Comparison of ENCODE assay signal across 21 cellular contexts in genomic region chr7:80593869-80594587, GRCh38. TPM values are rescaled to one million over a fixed set of nuclear protein-coding genes. Genes with fewer than 3 reads are reported as not detected.
DNase-seq lines count a peak whose midpoint lies in the region; ATAC-seq and TF ChIP-seq lines count a peak whose summit lies in the region.
"Had no signal": no experiment of that assay in that cellular context is flagged by ENCODE, and none has a peak within 500 bp of the region (broad histone marks: within the 10 kb centered on the region; RNA-seq: fewer than 3 reads in every experiment).

No MANE protein-coding gene starts in this region.

- no peaks in the 10 kb centered on the region for H3K79me2 ChIP-seq in fibroblast of lung (ENCODE audit: control insufficient read depth, insufficient read depth, low read length)

- CTCF ChIA-PET in MCF 10A (lab: Yijun Ruan, JAX): interaction anchor here (0.8 to 1.1 kb wide), 2 partner anchors 12 to 65 kb away, joined by 3 read pairs; no protein-coding TSS in a partner anchor
- CTCF ChIA-PET in activated CD4-positive, alpha-beta T cell treated with anti-CD3 and anti-CD28 coated beads, Interleukin-2, amount 10 ng/mL, durations not matched to agents 7 days and 5 days (lab: Charles Lee): no interaction called here

- no peak for TF ChIP-seq CTCF in MCF 10A (IDR thresholded peaks at IDR 0.05; ENCODE audit: unreplicated experiment)
- no peak for TF ChIP-seq CTCF in breast epithelium (IDR thresholded peaks at IDR 0.05)
- no peak for TF ChIP-seq CTCF in fibroblast of lung (conservative IDR thresholded peaks at IDR 0.05 in 1 of 2, IDR thresholded peaks at IDR 0.05 in 1 of 2; ENCODE audit: low read depth in 1 of 2, low read length in 2 of 2)
- TF ChIP-seq CTCF in lower lobe of right lung (IDR thresholded peaks at IDR 0.05): no peak
- no peak for TF ChIP-seq CTCF in upper lobe of left lung (IDR thresholded peaks at IDR 0.05)

- no peak overlapping the region for H3K9ac ChIP-seq in fibroblast of lung (ENCODE audit: insufficient read depth, low read length)
- H3K9ac ChIP-seq: BLaER1, neural progenitor cell had no signal

- no peaks in the 10 kb centered on the region for H3K36me3 Mint-ChIP-seq in MCF 10A (ENCODE audit: insufficient read depth, unreplicated experiment)
- no peaks in the 10 kb centered on the region for H3K36me3 Mint-ChIP-seq in activated CD4-positive, alpha-beta T cell treated with anti-CD3 and anti-CD28 coated beads, Interleukin-2, amount 10 ng/mL, durations not matched to agents 7 days and 5 days (ENCODE audit: low read depth)
- H3K36me3 Mint-ChIP-seq: neural progenitor cell had no signal

- WGBS in upper lobe of left lung, 2 donors: 60 to 61% methylated on average over 7 of the region's 7 CpGs

- no peak for TF ChIP-seq POLR2A in breast epithelium (IDR thresholded peaks at IDR 0.05)
- TF ChIP-seq POLR2A in upper lobe of left lung (IDR thresholded peaks at IDR 0.05): no peak

- POLR2A ChIA-PET in MCF 10A (lab: Yijun Ruan, JAX): interaction anchor here (0.6 to 1.0 kb wide), 2 partner anchors 10 to 290 kb away, joined by 4 to 7 read pairs; no protein-coding TSS in a partner anchor
- POLR2A ChIA-PET in activated CD4-positive, alpha-beta T cell treated with anti-CD3 and anti-CD28 coated beads, Interleukin-2, amount 10 ng/mL, durations not matched to agents 7 days and 5 days (lab: Charles Lee): no interaction called here

- BruUV-seq in MCF 10A (replicated peaks; lab: Mats Ljungman, UMichigan): no TSS peak

- H3K4me1 Mint-ChIP-seq in MCF 10A (ENCODE audit: insufficient read depth, unreplicated experiment): peaks cover 6% of the 10 kb centered on the region
- no peaks in the 10 kb centered on the region for H3K4me1 Mint-ChIP-seq in activated CD4-positive, alpha-beta T cell treated with anti-CD3 and anti-CD28 coated beads, Interleukin-2, amount 10 ng/mL, durations not matched to agents 7 days and 5 days
- H3K4me1 Mint-ChIP-seq: activated CD4-positive, alpha-beta T cell treated with anti-CD3 and anti-CD28 coated beads for 36 hours; neural progenitor cell; stimulated activated naive CD8-positive, alpha-beta T cell treated with anti-CD3 and anti-CD28 coated beads, Interleukin-15, amount 100 ng/mL, for 72 hours had no signal

- ATAC-seq in lower lobe of right lung (peak; percentile 85 to 91), upper lobe of left lung (ENCODE audit: low FRiP score in 2 of 2) (peak in 1 of 2 donors; percentile 21)
- ATAC-seq: activated CD4-positive, alpha-beta T cell treated with anti-CD3 and anti-CD28 coated beads for 36 hours; foreskin keratinocyte; mucosa of descending colon; stimulated activated naive CD8-positive, alpha-beta T cell treated with anti-CD3 and anti-CD28 coated beads, Interleukin-15, amount 100 ng/mL, for 72 hours had no signal

- no peaks in the 10 kb centered on the region for H3K27me3 ChIP-seq in breast epithelium
- no peaks in the 10 kb centered on the region for H3K27me3 ChIP-seq in fibroblast of lung (ENCODE audit: control insufficient read depth, insufficient read depth, low read length)
- no peaks in the 10 kb centered on the region for H3K27me3 ChIP-seq in lower lobe of right lung (ENCODE audit: low read depth)
- no peaks in the 10 kb centered on the region for H3K27me3 ChIP-seq in upper lobe of left lung
- H3K27me3 ChIP-seq: BLaER1, foreskin keratinocyte, neural progenitor cell had no signal

- no peak overlapping the region for H3K4me2 ChIP-seq in fibroblast of lung (ENCODE audit: extremely low read depth, insufficient read depth, low read length)
- H3K4me2 ChIP-seq: BLaER1, neural progenitor cell had no signal

- H3K9me3 ChIP-seq in breast epithelium (no peaks in the 10 kb centered on the region), fibroblast of lung (ENCODE audit: control insufficient read depth, insufficient read depth, low read depth, low read length) (no peaks in the 10 kb centered on the region), lower lobe of right lung (no peaks in the 10 kb centered on the region), upper lobe of left lung (no peaks in the 10 kb centered on the region)
- H3K9me3 ChIP-seq: BLaER1, mucosa of descending colon had no signal

- no peak overlapping the region for H3K27ac Mint-ChIP-seq in MCF 10A (ENCODE audit: low read depth, unreplicated experiment)
- H3K27ac Mint-ChIP-seq in activated CD4-positive, alpha-beta T cell treated with anti-CD3 and anti-CD28 coated beads, Interleukin-2, amount 10 ng/mL, durations not matched to agents 7 days and 5 days: no peak overlapping the region
- H3K27ac Mint-ChIP-seq: activated CD4-positive, alpha-beta T cell treated with anti-CD3 and anti-CD28 coated beads for 36 hours; neural progenitor cell; stimulated activated naive CD8-positive, alpha-beta T cell treated with anti-CD3 and anti-CD28 coated beads, Interleukin-15, amount 100 ng/mL, for 72 hours had no signal

- TF ChIP-seq EP300 in upper lobe of left lung (IDR thresholded peaks at IDR 0.05): no peak

- no peak overlapping the region for H3K4me3 Mint-ChIP-seq in MCF 10A (ENCODE audit: unreplicated experiment)
- H3K4me3 Mint-ChIP-seq in activated CD4-positive, alpha-beta T cell treated with anti-CD3 and anti-CD28 coated beads, Interleukin-2, amount 10 ng/mL, durations not matched to agents 7 days and 5 days: no peak overlapping the region
- H3K4me3 Mint-ChIP-seq: activated CD4-positive, alpha-beta T cell treated with anti-CD3 and anti-CD28 coated beads for 36 hours; neural progenitor cell; stimulated activated naive CD8-positive, alpha-beta T cell treated with anti-CD3 and anti-CD28 coated beads, Interleukin-15, amount 100 ng/mL, for 72 hours had no signal

- H3K4me1 ChIP-seq in breast epithelium (no peaks in the 10 kb centered on the region), fibroblast of lung (ENCODE audit: control insufficient read depth, extremely low read depth, insufficient read depth, low read length) (peaks cover 2% of the 10 kb centered on the region), lower lobe of right lung (peaks cover 17% of the 10 kb centered on the region), upper lobe of left lung (peaks cover 8 to 17% (median 12%) of the 10 kb centered on the region in 4 donors)
- H3K4me1 ChIP-seq: foreskin keratinocyte, neural progenitor cell had no signal

- peak; percentile 54 for DNase-seq in MCF 10A (ENCODE audit: unreplicated experiment)
- no peak for DNase-seq in breast epithelium (ENCODE audit: low spot score in 2 of 2)
- DNase-seq in fibroblast of lung (ENCODE audit: low read depth in 2 of 2): peak in 1 of 2 donors; percentile 49
- DNase-seq in lower lobe of right lung: peak; percentile 70
- DNase-seq in upper lobe of left lung: peak in 1 of 2 donors; percentile 83
- DNase-seq in iPS-NIHi7 (ENCODE audit: extremely low spot score): no peak
- DNase-seq in activated CD4-positive, alpha-beta T cell treated with anti-CD3 and anti-CD28 coated beads, Interleukin-2, amount 10 ng/mL, durations not matched to agents 7 days and 5 days: no peak
- DNase-seq in inferior parietal cortex (ENCODE audit: extremely low spot score): no peak
- DNase-seq: activated CD4-positive, alpha-beta T cell treated with anti-CD3 and anti-CD28 coated beads for 36 hours; dermis blood vessel endothelial cell; foreskin keratinocyte; kidney glomerular epithelial cell; MM.1S; mucosa of descending colon; NCI-H1436 treated with DMSO at 0.1 percent for 48 hours; NCI-H526; stimulated activated CD4-positive, alpha-beta T cell treated with anti-CD3 and anti-CD28 coated beads, Interleukin-4, amount 100 ng/mL, for 4 hours; stimulated activated naive CD8-positive, alpha-beta T cell treated with anti-CD3 and anti-CD28 coated beads, Interleukin-15, amount 100 ng/mL, for 72 hours; T-helper 1 cell had no signal

- H3K4me3 ChIP-seq in breast epithelium (no peak overlapping the region), fibroblast of lung (replicated peaks in 1 of 4; ENCODE audit: control extremely low read depth in 1 of 4, insufficient read depth in 1 of 4, low read depth in 3 of 4, low read length in 4 of 4) (no peak overlapping the region), lower lobe of right lung (no peak overlapping the region), upper lobe of left lung (peak overlapping the region in 1 of 4 donors; percentile 5)
- H3K4me3 ChIP-seq: BLaER1, mucosa of descending colon, neural progenitor cell had no signal

- H3K27ac ChIP-seq in breast epithelium: no peak overlapping the region
- H3K27ac ChIP-seq in fibroblast of lung (ENCODE audit: insufficient read depth, low read length): no peak overlapping the region
- H3K27ac ChIP-seq in lower lobe of right lung: no peak overlapping the region
- peak overlapping the region; percentile 20 to 73 (median 50) for H3K27ac ChIP-seq in upper lobe of left lung
- H3K27ac ChIP-seq: BLaER1, foreskin keratinocyte, neural progenitor cell had no signal

- H3K27me3 Mint-ChIP-seq in MCF 10A (ENCODE audit: insufficient read depth, unreplicated experiment): no peaks in the 10 kb centered on the region
- H3K27me3 Mint-ChIP-seq in activated CD4-positive, alpha-beta T cell treated with anti-CD3 and anti-CD28 coated beads, Interleukin-2, amount 10 ng/mL, durations not matched to agents 7 days and 5 days: no peaks in the 10 kb centered on the region
- H3K27me3 Mint-ChIP-seq: activated CD4-positive, alpha-beta T cell treated with anti-CD3 and anti-CD28 coated beads for 36 hours; stimulated activated naive CD8-positive, alpha-beta T cell treated with anti-CD3 and anti-CD28 coated beads, Interleukin-15, amount 100 ng/mL, for 72 hours had no signal

- H3K9me3 Mint-ChIP-seq in MCF 10A (ENCODE audit: unreplicated experiment): no peaks in the 10 kb centered on the region
- H3K9me3 Mint-ChIP-seq in activated CD4-positive, alpha-beta T cell treated with anti-CD3 and anti-CD28 coated beads, Interleukin-2, amount 10 ng/mL, durations not matched to agents 7 days and 5 days: no peaks in the 10 kb centered on the region
- H3K9me3 Mint-ChIP-seq: neural progenitor cell; stimulated activated naive CD8-positive, alpha-beta T cell treated with anti-CD3 and anti-CD28 coated beads, Interleukin-15, amount 100 ng/mL, for 72 hours had no signal

- no peaks in the 10 kb centered on the region for H4K20me1 ChIP-seq in fibroblast of lung (ENCODE audit: control insufficient read depth, extremely low read depth, insufficient read depth, low read length)
- H4K20me1 ChIP-seq: BLaER1 had no signal

- H3K36me3 ChIP-seq in breast epithelium: no peaks in the 10 kb centered on the region
- no peaks in the 10 kb centered on the region for H3K36me3 ChIP-seq in fibroblast of lung (ENCODE audit: control insufficient read depth, insufficient read depth, low read length)
- no peaks in the 10 kb centered on the region for H3K36me3 ChIP-seq in lower lobe of right lung
- H3K36me3 ChIP-seq in upper lobe of left lung: no peaks in the 10 kb centered on the region
- H3K36me3 ChIP-seq: BLaER1, neural progenitor cell had no signal

- intact Hi-C loops in MCF 10A (cut with micrococcal nuclease): no loop called here
- intact Hi-C loops in breast epithelium (cut with DNase I; ENCODE audit: low total_unique reads): no loop called here
- intact Hi-C loops in lower lobe of right lung (cut with DNase I): no loop called here

- peak overlapping the region; percentile 38 for H2AFZ ChIP-seq in fibroblast of lung (ENCODE audit: low read length)
- H2AFZ ChIP-seq: neural progenitor cell had no signal

RNA-seq across cellular contexts. Expression of gene CD36, which starts 44.4 kb away (rescaled TPM):
- total RNA-seq in MCF 10A (2022) (0.12 and 0.27 TPM in 2 replicates), breast epithelium (1,000 to 10,000 TPM in 1 of 3 donors, 100 to 1,000 TPM in 2; 240 to 2,026 (median 919) TPM), fibroblast of lung (41.0 and 93.5 TPM in 2 replicates), lower lobe of right lung (141 TPM), upper lobe of left lung (100 to 1,000 TPM in 5 of 6 donors, 10 to 100 TPM in 1; 92.9 to 157 (median 111) TPM)
- polyA plus RNA-seq in fibroblast of lung: 7.5 and 102 TPM in 2 replicates
- polyA plus RNA-seq in fibroblast of lung (2012): 3.3 and 51.4 TPM in 2 replicates
- polyA minus RNA-seq in fibroblast of lung (ENCODE audit: low replicate concordance): 0.59 and 11.0 TPM in 2 replicates
- total RNA-seq in activated CD4-positive, alpha-beta T cell treated with anti-CD3 and anti-CD28 coated beads, Interleukin-2, amount 10 ng/mL, durations not matched to agents 7 days and 5 days: not detected
- total RNA-seq: activated CD4-positive, alpha-beta T cell treated with anti-CD3 and anti-CD28 coated beads for 36 hours; foreskin keratinocyte had no signal

Comparison
In these comparisons a context has a peak if more than half of its experiments do, and no peak if none do; other contexts are left out.
1. DNase-seq: peak in MCF 10A (single experiment) and lower lobe of right lung (single experiment); none in breast epithelium (0 of 2), iPS-NIHi7 (single experiment), activated CD4-positive, alpha-beta T cell treated with anti-CD3 and anti-CD28 coated beads, Interleukin-2, amount 10 ng/mL, durations not matched to agents 7 days and 5 days (single experiment) and inferior parietal cortex (single experiment).
2. RNA of gene CD36, which starts 44.4 kb away (total RNA-seq): 240 to 2,026 TPM in breast epithelium, 141 TPM in lower lobe of right lung (single experiment), 92.9 to 157 TPM in upper lobe of left lung and 41.0 to 93.5 TPM in fibroblast of lung; 0.12 to 0.27 TPM in MCF 10A and not detected in activated CD4-positive, alpha-beta T cell treated with anti-CD3 and anti-CD28 coated beads, Interleukin-2, amount 10 ng/mL, durations not matched to agents 7 days and 5 days; every median in the first group is over 10 times any median in the second.
3. H3K27ac ChIP-seq: peak in upper lobe of left lung (4 of 4); none in breast epithelium (0 of 2), fibroblast of lung (single experiment) and lower lobe of right lung (single experiment).